Comparison of ENCODE assay signal across 8 cellular contexts in genomic region chrX:109536439-109537323, GRCh38. TPM values are rescaled to one million over a fixed set of nuclear protein-coding genes. Genes with fewer than 3 reads are reported as not detected.
A peak's percentile ranks its signal among the peaks of the same experiment; 100 is the strongest.
DNase-seq lines count a peak whose midpoint lies in the region; ATAC-seq, FAIRE-seq and TF ChIP-seq lines count a peak whose summit lies in the region.

TSS of gene NXT2 (plus strand) at chrX:109536844. CDS start at chrX:109537007, 163 bp downstream.

- DNase-seq in GM18507 (ENCODE audit: extremely low spot score, insufficient read length, low read depth): peak; percentile 70
- DNase-seq in NCI-H1930 (lab: John Stamatoyannopoulos, UW): peak; percentile 65 to 67
- DNase-seq in anterior cingulate cortex (lab: John Stamatoyannopoulos, UW): peak; percentile 21 to 91 (median 81)
- DNase-seq in right atrium auricular region (ENCODE audit: low spot score): peak; percentile 89
- peak; percentile 91 to 94 for DNase-seq in psoas muscle

- peak within 1 kb of the TSS; percentile 54 to 56 for H3K4me3 ChIP-seq in right atrium auricular region
- peak within 1 kb of the TSS; percentile 76 for H3K4me3 ChIP-seq in psoas muscle
- peak within 1 kb of the TSS; percentile 53 for H3K4me3 ChIP-seq in urinary bladder (ENCODE audit: low read depth, low read length)

- H3K27ac ChIP-seq in right atrium auricular region (peak within 1 kb of the TSS; percentile 81 to 85), psoas muscle (peak within 1 kb of the TSS; percentile 93), urinary bladder (ENCODE audit: low read depth) (peak within 1 kb of the TSS; percentile 99)

- H3K4me1 ChIP-seq in right atrium auricular region (no peaks in the 10 kb centered on the region), psoas muscle (no peaks in the 10 kb centered on the region), urinary bladder (ENCODE audit: insufficient read depth) (no peaks in the 10 kb centered on the region)

- FAIRE-seq in GM18507 (lab: Jason Lieb, UNC): peak; percentile 98

- H3K36me3 ChIP-seq in right atrium auricular region (no peaks in the 10 kb centered on the region), psoas muscle (ENCODE audit: insufficient read depth in 1 of 2, low read depth in 1 of 2) (no peaks in the 10 kb centered on the region), urinary bladder (ENCODE audit: insufficient read depth) (no peaks in the 10 kb centered on the region)

- H3K27me3 ChIP-seq in right atrium auricular region: no peaks in the 10 kb centered on the region
- H3K27me3 ChIP-seq in psoas muscle (ENCODE audit: insufficient read depth in 3 of 3, low read length in 2 of 3): peaks cover 0 to 17% (median 0%) of the 10 kb centered on the region in 3 donors

- peak; percentile 94 for ATAC-seq in HG02973 (IDR thresholded peaks at IDR 0.05; ENCODE audit: unreplicated experiment)
- peak; percentile 100 for ATAC-seq in psoas muscle

- intact Hi-C loops in T-helper 2 cell treated with Interferon-gamma antibody and Interleukin-4, amounts not matched to agents 100 ng/mL and 5 ng/mL, for 36 hours (cut with micrococcal nuclease): loop anchor here (1.0 to 5.0 kb wide), 4 partner anchors 101 to 1445 kb away; partner anchors contain the start of genes ACSL4, ATG4A, PSMD10 and TMEM164
- intact Hi-C loops in psoas muscle (cut with DNase I): no loop called here

- no peaks in the 10 kb centered on the region for H3K9me3 ChIP-seq in right atrium auricular region
- no peaks in the 10 kb centered on the region for H3K9me3 ChIP-seq in psoas muscle

- no peak for TF ChIP-seq CTCF in right atrium auricular region (IDR thresholded peaks at IDR 0.05)
- TF ChIP-seq CTCF in psoas muscle (IDR thresholded peaks at IDR 0.05): no peak

- WGBS in psoas muscle, 3 donors: 3 to 30% (median 3%) methylated on average over 39 to 43 of the region's 43 CpGs
- 2% methylated on average over 43 of the region's 43 CpGs for WGBS in urinary bladder

RNA-seq across cellular contexts. Expression of gene NXT2, which starts in this region (rescaled TPM):
- total RNA-seq in T-helper 2 cell treated with Interferon-gamma antibody and Interleukin-4, amounts not matched to agents 100 ng/mL and 5 ng/mL, for 36 hours: 13.0 and 14.4 TPM in 2 replicates
- total RNA-seq in right atrium auricular region: 1 to 10 TPM; 2.6 to 3.8 TPM
- 1 to 10 TPM; 1.2 to 2.6 (median 2.1) TPM for total RNA-seq in psoas muscle
- 1 to 10 TPM; 2.0 to 4.4 (median 2.8) TPM for polyA plus RNA-seq in psoas muscle
- total RNA-seq in urinary bladder: 23.4 TPM
- 6.1 TPM for polyA plus RNA-seq in urinary bladder

Comparison
In these comparisons a context has a peak if more than half of its experiments do, and no peak if none do; other contexts are left out.
1. Peak in every context shown above with its lines: DNase-seq, ATAC-seq, H3K4me3 ChIP-seq and H3K27ac ChIP-seq.